ENCODE assay signal across 2 cellular contexts in genomic region chr2:170783549-170783948, GRCh38.
A peak's percentile ranks its signal among the peaks of the same experiment; 100 is the strongest.
TF ChIP-seq lines count a peak whose summit lies in the region.

No MANE protein-coding gene starts in this region.

TF ChIP-seq in HepG2, 621 proteins besides CTCF, POLR2A, EP300 and RAD21:
- no peak for TF ChIP-seq MIER2 (CRISPR knock-in tag; IDR thresholded peaks at IDR 0.05)
- TF ChIP-seq ARID4A (CRISPR knock-in tag; IDR thresholded peaks at IDR 0.05; ENCODE audit: borderline replicate concordance): no peak
- TF ChIP-seq CREB1 (IDR thresholded peaks at IDR 0.05): peak; percentile 68; the same call in 1 of the 2 replicates
- TF ChIP-seq CREB1 (CRISPR knock-in tag; IDR thresholded peaks at IDR 0.05): no peak
- TF ChIP-seq SETDB1 (CRISPR knock-in tag; IDR thresholded peaks at IDR 0.05; ENCODE audit: borderline replicate concordance): no peak
- no peak for TF ChIP-seq SP5 (CRISPR knock-in tag; IDR thresholded peaks at IDR 0.05; ENCODE audit: borderline replicate concordance, low read depth)
- TF ChIP-seq DMAP1 (CRISPR knock-in tag; IDR thresholded peaks at IDR 0.05): no peak
- no peak for TF ChIP-seq ZNF292 (CRISPR knock-in tag; IDR thresholded peaks at IDR 0.05; ENCODE audit: borderline replicate concordance, low read depth)

TF ChIP-seq in K562, 482 proteins besides CTCF, POLR2A, EP300 and RAD21:
- no peak for TF ChIP-seq TCF7L2 (IDR thresholded peaks at IDR 0.05; ENCODE audit: low read depth, low read length)
- peak; percentile 71 for TF ChIP-seq CREM (IDR thresholded peaks at IDR 0.05; ENCODE audit: low read depth)
- TF ChIP-seq CREB1 (IDR thresholded peaks at IDR 0.05): peak; percentile 64; the same call in 1 of the 2 replicates
- TF ChIP-seq CREB1 (CRISPR knock-in tag; IDR thresholded peaks at IDR 0.05): no peak
- TF ChIP-seq ZBTB11 (CRISPR knock-in tag; IDR thresholded peaks at IDR 0.05): no peak
